Comparison of ENCODE assay signal across 10 cellular contexts in the genomic region with DNA sequence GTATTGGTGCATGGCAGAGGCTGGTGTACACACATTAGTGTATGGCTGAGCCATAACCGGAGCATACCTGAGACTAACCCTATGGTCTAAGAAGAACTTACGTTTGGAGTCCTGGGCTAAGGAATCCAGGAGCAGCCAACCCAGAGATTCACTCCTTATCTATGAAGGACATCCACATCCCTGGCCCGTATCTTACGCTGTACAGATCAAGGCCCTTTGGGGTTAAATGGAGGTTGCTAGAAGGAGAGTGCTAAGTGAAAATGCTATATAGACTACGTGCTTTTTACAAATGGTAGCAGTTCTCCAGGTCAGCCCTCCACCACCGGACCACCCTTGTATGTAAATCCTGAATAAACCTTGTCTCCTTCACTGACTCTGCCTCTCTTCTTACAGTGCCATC. TPM values are rescaled to one million over a fixed set of nuclear protein-coding genes. Genes with fewer than 3 reads are reported as not detected.
A peak's percentile ranks its signal among the peaks of the same experiment; 100 is the strongest.
DNase-seq lines count a peak whose midpoint lies in the region; ATAC-seq and TF ChIP-seq lines count a peak whose summit lies in the region.
"Had no signal": no experiment of that assay in that cellular context is flagged by ENCODE, and none has a peak within 500 bp of the region (broad histone marks: within the 10 kb centered on the region; RNA-seq: fewer than 3 reads in every experiment).

No MANE protein-coding gene starts in this region.

- H3K4me3 ChIP-seq in hepatocyte (peak overlapping the region; percentile 47), spleen (peak overlapping the region in 5 of 8 donors; percentile 66 to 84 (median 73))

- H3K27ac ChIP-seq in hepatocyte, result peak overlapping the region; percentile 98
- peak overlapping the region in 1 of 8 donors; percentile 97 for H3K27ac ChIP-seq in spleen

- CTCF ChIA-PET in activated naive CD4-positive, alpha-beta T cell treated with anti-CD3 and anti-CD28 coated beads, Interleukin-2, amount 10 ng/mL, durations not matched to agents 7 days and 5 days (lab: Charles Lee), result interaction anchor here (0.9 kb wide), 1 partner anchor 30 kb away, joined by 3 read pairs; no protein-coding TSS in a partner anchor

- peak overlapping the region; percentile 79 for H3K4me2 ChIP-seq in hepatocyte

- no peaks in the 10 kb centered on the region for H4K20me1 ChIP-seq in hepatocyte (ENCODE audit: insufficient read depth, poor library complexity, severe bottlenecking)

- H3K4me3 Mint-ChIP-seq in activated naive CD4-positive, alpha-beta T cell treated with anti-CD3 and anti-CD28 coated beads, Interleukin-2, amount 10 ng/mL, durations not matched to agents 7 days and 5 days, result no peak overlapping the region
- H3K4me3 Mint-ChIP-seq in T-helper 17 cell, result peak overlapping the region; percentile 47
- H3K4me3 Mint-ChIP-seq in activated T-cell treated with anti-CD3 and anti-CD28 coated beads, Interleukin-2, amount 50 U/mL, for 4 hours, result no peak overlapping the region

- H2AFZ ChIP-seq in hepatocyte, result no peak overlapping the region

- no peak for DNase-seq in activated naive CD4-positive, alpha-beta T cell treated with anti-CD3 and anti-CD28 coated beads, Interleukin-2, amount 10 ng/mL, durations not matched to agents 7 days and 5 days
- DNase-seq in activated naive CD4-positive, alpha-beta T cell treated with Interleukin-2 at 50 U/mL for 16 hours, result no peak
- no peak for DNase-seq in T-helper 17 cell
- DNase-seq in hepatocyte (ENCODE audit: low spot score), result no peak
- no peak for DNase-seq in spleen
- DNase-seq in activated T-cell treated with anti-CD3 and anti-CD28 coated beads, Interleukin-2, amount 50 U/mL, for 4 hours, result no peak
- DNase-seq in NCI-H128 (lab: John Stamatoyannopoulos, UW; ENCODE audit: unreplicated experiment), result no peak
- DNase-seq: NCI-H1092 treated with DMSO at 0.1 percent for 48 hours, SIG-M5 had no signal

- H3K9me3 Mint-ChIP-seq in activated naive CD4-positive, alpha-beta T cell treated with anti-CD3 and anti-CD28 coated beads, Interleukin-2, amount 10 ng/mL, durations not matched to agents 7 days and 5 days, result no peaks in the 10 kb centered on the region
- H3K9me3 Mint-ChIP-seq in activated T-cell treated with anti-CD3 and anti-CD28 coated beads, Interleukin-2, amount 50 U/mL, for 4 hours, result no peaks in the 10 kb centered on the region

- no peaks in the 10 kb centered on the region for H3K27me3 Mint-ChIP-seq in activated naive CD4-positive, alpha-beta T cell treated with anti-CD3 and anti-CD28 coated beads, Interleukin-2, amount 10 ng/mL, durations not matched to agents 7 days and 5 days
- no peaks in the 10 kb centered on the region for H3K27me3 Mint-ChIP-seq in T-helper 17 cell
- no peaks in the 10 kb centered on the region for H3K27me3 Mint-ChIP-seq in activated T-cell treated with anti-CD3 and anti-CD28 coated beads, Interleukin-2, amount 50 U/mL, for 4 hours (ENCODE audit: low read depth)

- peaks cover 13% of the 10 kb centered on the region for H3K4me1 Mint-ChIP-seq in activated naive CD4-positive, alpha-beta T cell treated with anti-CD3 and anti-CD28 coated beads, Interleukin-2, amount 10 ng/mL, durations not matched to agents 7 days and 5 days
- H3K4me1 Mint-ChIP-seq in T-helper 17 cell, result peaks cover 6% of the 10 kb centered on the region
- peaks cover 7% of the 10 kb centered on the region for H3K4me1 Mint-ChIP-seq in activated T-cell treated with anti-CD3 and anti-CD28 coated beads, Interleukin-2, amount 50 U/mL, for 4 hours (ENCODE audit: low read depth)

- H3K9me3 ChIP-seq in T-helper 17 cell (ENCODE audit: control insufficient read depth, low read length, poor library complexity, severe bottlenecking) (no peaks in the 10 kb centered on the region), hepatocyte (ENCODE audit: low read depth) (no peaks in the 10 kb centered on the region), spleen (no peaks in the 10 kb centered on the region)

- intact Hi-C loops in spleen (cut with DNase I; ENCODE audit: low total_unique reads), result no loop called here

- WGBS in hepatocyte (ENCODE audit: low lambda C conversion rate, missing lambda C conversion rate), result 66% methylated on average over 6 of the region's 6 CpGs
- 79 to 88% (median 82%) methylated on average over 6 of the region's 6 CpGs for WGBS in spleen, 5 donors

- H3K9me2 ChIP-seq in hepatocyte (replicated peaks; ENCODE audit: insufficient read depth), result no peaks in the 10 kb centered on the region

- no peaks in the 10 kb centered on the region for H3K36me3 ChIP-seq in hepatocyte (replicated peaks; ENCODE audit: insufficient read depth, low read depth)
- peaks cover 0 to 31% (median 3%) of the 10 kb centered on the region in 6 donors for H3K36me3 ChIP-seq in spleen

- H3K27ac Mint-ChIP-seq in activated naive CD4-positive, alpha-beta T cell treated with anti-CD3 and anti-CD28 coated beads, Interleukin-2, amount 10 ng/mL, durations not matched to agents 7 days and 5 days, result peak overlapping the region; percentile 21
- H3K27ac Mint-ChIP-seq in T-helper 17 cell, result no peak overlapping the region

- TF ChIP-seq CTCF in hepatocyte (IDR thresholded peaks at IDR 0.05; ENCODE audit: poor library complexity) (no peak), spleen (IDR thresholded peaks at IDR 0.05 in 8 of 11, conservative IDR thresholded peaks at IDR 0.05 in 3 of 11) (no peak)

- ATAC-seq in T-helper 17 cell (no peak), GM19351 (IDR thresholded peaks at IDR 0.05; ENCODE audit: unreplicated experiment) (no peak)
- no peak for ATAC-seq in activated T-cell treated with anti-CD3 and anti-CD28 coated beads, Interleukin-2, amount 50 U/mL, for 4 hours

- H3K36me3 Mint-ChIP-seq in activated naive CD4-positive, alpha-beta T cell treated with anti-CD3 and anti-CD28 coated beads, Interleukin-2, amount 10 ng/mL, durations not matched to agents 7 days and 5 days, result peaks cover 24% of the 10 kb centered on the region
- no peaks in the 10 kb centered on the region for H3K36me3 Mint-ChIP-seq in T-helper 17 cell (ENCODE audit: low read depth)
- H3K36me3 Mint-ChIP-seq in activated T-cell treated with anti-CD3 and anti-CD28 coated beads, Interleukin-2, amount 50 U/mL, for 4 hours (ENCODE audit: insufficient read depth), result peaks cover 15% of the 10 kb centered on the region

- H3K79me2 ChIP-seq in hepatocyte, result peaks cover 57% of the 10 kb centered on the region

- H3K27me3 ChIP-seq in hepatocyte, result no peaks in the 10 kb centered on the region
- H3K27me3 ChIP-seq in spleen (replicated peaks in 1 of 7), result no peaks in the 10 kb centered on the region

- H3K4me1 ChIP-seq in hepatocyte (ENCODE audit: insufficient read depth) (peaks cover 17% of the 10 kb centered on the region), spleen (peaks cover 22 to 51% (median 38%) of the 10 kb centered on the region in 6 donors)

- no peak for TF ChIP-seq POLR2A in spleen (IDR thresholded peaks at IDR 0.05)

RNA-seq across cellular contexts. Expression of gene SUGT1, which starts 1.9 kb away (rescaled TPM):
- 10 to 100 TPM; 23.7 to 27.4 TPM for total RNA-seq in T-helper 17 cell
- total RNA-seq in hepatocyte, result 38.9 and 52.3 TPM in 2 replicates
- polyA plus RNA-seq in hepatocyte, result 46.3 and 51.1 TPM in 2 replicates
- total RNA-seq in spleen, result 10 to 100 TPM; 24.7 to 36.9 (median 30.5) TPM
- polyA plus RNA-seq in spleen, result 10 to 100 TPM; 25.2 to 28.0 (median 27.9) TPM
- total RNA-seq in activated T-cell treated with anti-CD3 and anti-CD28 coated beads, Interleukin-2, amount 50 U/mL, for 4 hours, result 10 to 100 TPM; 59.8 to 73.2 (median 63.9) TPM

RNA-seq across cellular contexts. Expression of gene HNRNPA1L2, which starts 8.5 kb away (rescaled TPM):
- 10 to 100 TPM; 11.6 to 14.2 TPM for total RNA-seq in T-helper 17 cell
- total RNA-seq in hepatocyte, result 2.2 and 2.7 TPM in 2 replicates
- 6.2 and 7.0 TPM in 2 replicates for polyA plus RNA-seq in hepatocyte
- 10 to 100 TPM in 3 of 7 donors, 1 to 10 TPM in 4; 6.7 to 12.8 (median 9.4) TPM for total RNA-seq in spleen
- polyA plus RNA-seq in spleen, result 10 to 100 TPM; 15.0 to 23.2 (median 15.1) TPM
- total RNA-seq in activated T-cell treated with anti-CD3 and anti-CD28 coated beads, Interleukin-2, amount 50 U/mL, for 4 hours, result 1 to 10 TPM; 7.5 to 9.7 (median 8.9) TPM
